27 cellular contexts compared by ENCODE assay signal in genomic region chr13:87675851-87676250, GRCh38. TPM values are rescaled to one million over a fixed set of nuclear protein-coding genes. Genes with fewer than 3 reads are reported as not detected.
"Had no signal": no experiment of that assay in that cellular context is flagged by ENCODE, and none has a peak within 500 bp of the region (broad histone marks: within the 10 kb centered on the region; RNA-seq: fewer than 3 reads in every experiment).

No MANE protein-coding gene starts in this region.

- H3K27ac Mint-ChIP-seq: naive thymus-derived CD8-positive, alpha-beta T cell; stimulated activated memory B cell treated with anti-CD40 and anti-IgM and Interleukin-4, amounts not matched to agents 10 μg/mL and 1 μg/mL and 100 μg/mL, for 72 hours had no signal

- H3K9me3 ChIP-seq: esophagus muscularis mucosa, gastroesophageal sphincter, heart left ventricle, lower lobe of right lung, ovary, psoas muscle, sigmoid colon, thoracic aorta, tibial nerve, upper lobe of left lung had no signal

- H3K36me3 ChIP-seq: esophagus muscularis mucosa, gastroesophageal sphincter, heart left ventricle, lower lobe of right lung, ovary, sigmoid colon, thoracic aorta, upper lobe of left lung had no signal

- DNase-seq: dermis blood vessel endothelial cell; effector memory CD4-positive, alpha-beta T cell; foreskin keratinocyte; heart left ventricle; islet precursor cell; left ventricle myocardium superior; lower lobe of right lung; naive thymus-derived CD8-positive, alpha-beta T cell; nucleus accumbens; psoas muscle; right cardiac atrium; sigmoid colon; stimulated activated CD4-positive, alpha-beta T cell treated with anti-CD3 and anti-CD28 coated beads, Interleukin-2, amount 100 ng/mL, for 24 hours; stimulated activated CD4-positive, alpha-beta T cell treated with anti-CD3 and anti-CD28 coated beads, Interleukin-4, amount 100 ng/mL, for 24 hours; stimulated activated naive CD8-positive, alpha-beta T cell treated with anti-CD3 and anti-CD28 coated beads, Interleukin-15, Interleukin-2, amounts not matched to agents 100 U/mL and 50 U/mL, for 24 hours had no signal

- H3K4me3 Mint-ChIP-seq: stimulated activated memory B cell treated with anti-CD40 and anti-IgM and Interleukin-4, amounts not matched to agents 10 μg/mL and 1 μg/mL and 100 μg/mL, for 72 hours had no signal

- FAIRE-seq: endothelial cell of umbilical vein, urothelium cell line had no signal

- H3K27me3 ChIP-seq: ovary had no signal

- H3K36me3 Mint-ChIP-seq: stimulated activated memory B cell treated with anti-CD40 and anti-IgM and Interleukin-4, amounts not matched to agents 10 μg/mL and 1 μg/mL and 100 μg/mL, for 72 hours had no signal

- H3K27ac ChIP-seq: coronary artery, esophagus muscularis mucosa, foreskin keratinocyte, gastroesophageal sphincter, heart left ventricle, hepatocyte, lower lobe of right lung, ovary, psoas muscle, sigmoid colon, thoracic aorta, tibial nerve, upper lobe of left lung had no signal

- H3K79me2 ChIP-seq: hepatocyte had no signal

- H2AFZ ChIP-seq: hepatocyte had no signal

- H3K4me3 ChIP-seq: coronary artery, esophagus muscularis mucosa, gastroesophageal sphincter, heart left ventricle, hepatocyte, lower lobe of right lung, ovary, psoas muscle, sigmoid colon, thoracic aorta, tibial nerve, upper lobe of left lung had no signal

- H3K4me2 ChIP-seq: hepatocyte had no signal

- ATAC-seq: foreskin keratinocyte; gastroesophageal sphincter; heart left ventricle; left ventricle myocardium superior; lower lobe of right lung; naive thymus-derived CD8-positive, alpha-beta T cell; psoas muscle; right cardiac atrium; stimulated activated memory B cell treated with anti-CD40 and anti-IgM and Interleukin-4, amounts not matched to agents 10 μg/mL and 1 μg/mL and 100 μg/mL, for 72 hours; stimulated activated naive CD8-positive, alpha-beta T cell treated with anti-CD3 and anti-CD28 coated beads, Interleukin-15, Interleukin-2, amounts not matched to agents 100 U/mL and 50 U/mL, for 24 hours had no signal

- H3K4me1 ChIP-seq: foreskin keratinocyte had no signal

RNA-seq across cellular contexts. Expression of gene SLITRK5, which starts 4.7 kb away (rescaled TPM):
- total RNA-seq: dermis blood vessel endothelial cell; epithelial cell of proximal tubule; naive thymus-derived CD8-positive, alpha-beta T cell had no signal
- polyA plus RNA-seq: naive thymus-derived CD8-positive, alpha-beta T cell had no signal
